12 cellular contexts compared by ENCODE assay signal in the genomic region with DNA sequence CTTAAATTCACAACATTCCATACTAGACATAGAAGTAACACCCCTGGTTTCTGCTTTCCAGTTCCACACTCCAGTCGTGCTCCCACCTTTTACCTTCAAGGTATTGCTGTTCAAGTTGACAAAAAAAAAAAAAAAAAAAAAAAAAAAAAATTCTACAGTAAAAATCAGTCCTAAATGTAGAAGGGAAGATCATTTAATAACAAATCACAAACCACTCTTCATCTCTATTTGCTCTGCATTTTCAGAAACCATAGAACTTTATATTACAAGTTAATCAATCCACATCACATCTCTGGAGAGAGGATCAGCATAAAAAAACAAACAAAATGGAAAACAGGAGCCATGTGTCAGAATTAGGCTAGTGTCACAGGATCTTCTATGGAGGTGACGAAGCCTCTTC.
DNase-seq lines count a peak whose midpoint lies in the region; ATAC-seq, FAIRE-seq and TF ChIP-seq lines count a peak whose summit lies in the region.
"Had no signal": no experiment of that assay in that cellular context is flagged by ENCODE, and none has a peak within 500 bp of the region (broad histone marks: within the 10 kb centered on the region; RNA-seq: fewer than 3 reads in every experiment).

No MANE protein-coding gene starts in this region.

- ATAC-seq in T-helper 17 cell (no peak), gastrocnemius medialis (no peak), HG03520 (IDR thresholded peaks at IDR 0.05; ENCODE audit: unreplicated experiment) (no peak), HG02623 (IDR thresholded peaks at IDR 0.05; ENCODE audit: unreplicated experiment) (no peak)
- ATAC-seq: gastroesophageal sphincter had no signal

- peak overlapping the region; percentile 96 for H3K4me3 Mint-ChIP-seq in T-helper 17 cell

- DNase-seq in GM12865 (ENCODE audit: low read depth) (no peak), T-helper 17 cell (no peak), esophagus squamous epithelium (lab: John Stamatoyannopoulos, UW) (no peak), gastrocnemius medialis (no peak), T1000 (lab: John Stamatoyannopoulos, UW) (no peak), HTR-8/SVneo (ENCODE audit: insufficient read length, low spot score) (no peak)
- DNase-seq: activated CD8-positive, alpha-beta memory T cell treated with anti-CD3 and anti-CD28 coated beads, Interleukin-2, amount 50 U/mL, for 48 hours had no signal

- H3K27me3 ChIP-seq in esophagus squamous epithelium (no peaks in the 10 kb centered on the region), gastrocnemius medialis (no peaks in the 10 kb centered on the region)
- H3K27me3 ChIP-seq: gastroesophageal sphincter had no signal

- H3K27ac Mint-ChIP-seq in T-helper 17 cell: no peak overlapping the region

- H3K36me3 ChIP-seq in esophagus squamous epithelium: peaks cover 0 to 13% (median 0%) of the 10 kb centered on the region in 3 donors
- peaks cover 0 to 6% of the 10 kb centered on the region in 2 donors for H3K36me3 ChIP-seq in gastrocnemius medialis

- TF ChIP-seq CTCF in GM12865 (IDR thresholded peaks at IDR 0.05; ENCODE audit: insufficient read depth, low read depth, low read length, missing control alignments) (no peak), esophagus squamous epithelium (IDR thresholded peaks at IDR 0.05) (no peak), gastrocnemius medialis (IDR thresholded peaks at IDR 0.05 in 4 of 5, conservative IDR thresholded peaks at IDR 0.05 in 1 of 5) (no peak)

- WGBS in esophagus squamous epithelium, 2 donors: 28 to 30% methylated on average over 1 to 2 of the region's 2 CpGs

- intact Hi-C loops in esophagus squamous epithelium (cut with DNase I): no loop called here
- intact Hi-C loops in gastrocnemius medialis (cut with DNase I; ENCODE audit: low total_unique reads): loop anchor here (5.0 to 10.0 kb wide), 2 partner anchors 167 to 1716 kb away; a partner anchor contains a TSS

- H3K9me3 ChIP-seq in T-helper 17 cell (ENCODE audit: control insufficient read depth, low read length, poor library complexity, severe bottlenecking) (no peaks in the 10 kb centered on the region), esophagus squamous epithelium (no peaks in the 10 kb centered on the region), gastrocnemius medialis (no peaks in the 10 kb centered on the region)
- H3K9me3 ChIP-seq: gastroesophageal sphincter had no signal

- peak overlapping the region; percentile 63 for H3K4me3 ChIP-seq in GM12865 (ENCODE audit: low read depth, low read length)
- H3K4me3 ChIP-seq in esophagus squamous epithelium: peak overlapping the region; percentile 34 to 64 (median 49)
- peak overlapping the region; percentile 61 to 81 (median 68) for H3K4me3 ChIP-seq in gastrocnemius medialis
- H3K4me3 ChIP-seq: smooth muscle cell had no signal

- in situ Hi-C loops in gastrocnemius medialis (cut with MboI; ENCODE audit: low sequenced_read_pairs in 4 of 4): no loop called here

- H3K27me3 Mint-ChIP-seq in T-helper 17 cell: no peaks in the 10 kb centered on the region

- peaks cover 80% of the 10 kb centered on the region for H3K4me1 Mint-ChIP-seq in T-helper 17 cell

- H3K4me1 ChIP-seq in esophagus squamous epithelium: peaks cover 17 to 97% (median 46%) of the 10 kb centered on the region in 3 donors
- peaks cover 35 to 73% of the 10 kb centered on the region in 2 donors for H3K4me1 ChIP-seq in gastrocnemius medialis

- H3K27ac ChIP-seq in esophagus squamous epithelium (peak overlapping the region; percentile 90 to 95 (median 91)), gastrocnemius medialis (peak overlapping the region; percentile 91 to 97 (median 94))

- peaks cover 31% of the 10 kb centered on the region for H3K36me3 Mint-ChIP-seq in T-helper 17 cell (ENCODE audit: low read depth)

- no peak for FAIRE-seq in HTR-8/SVneo (lab: Jason Lieb, UNC)
- FAIRE-seq: H54 had no signal

- TF ChIP-seq POLR2A in esophagus squamous epithelium (IDR thresholded peaks at IDR 0.05) (no peak), gastrocnemius medialis (IDR thresholded peaks at IDR 0.05) (no peak)
